Comparison of ENCODE assay signal across 10 cellular contexts in genomic region chr7:5591547-5591899, GRCh38. TPM values are rescaled to one million over a fixed set of nuclear protein-coding genes. Genes with fewer than 3 reads are reported as not detected.
A peak's percentile ranks its signal among the peaks of the same experiment; 100 is the strongest.
DNase-seq lines count a peak whose midpoint lies in the region; ATAC-seq and TF ChIP-seq lines count a peak whose summit lies in the region.
"Had no signal": no experiment of that assay in that cellular context is flagged by ENCODE, and none has a peak within 500 bp of the region (broad histone marks: within the 10 kb centered on the region; RNA-seq: fewer than 3 reads in every experiment).

No MANE protein-coding gene starts in this region.

- no peaks in the 10 kb centered on the region for H3K36me3 Mint-ChIP-seq in dendritic cell treated with granulocyte-macrophage colony-stimulating factor and Interleukin-4, amounts not matched to agents 40 ng/mL and 50 ng/mL, for 4 days (ENCODE audit: low read depth)
- no peaks in the 10 kb centered on the region for H3K36me3 Mint-ChIP-seq in activated CD4-positive, alpha-beta memory T cell treated with anti-CD3 and anti-CD28 coated beads for 36 hours

- H3K27ac ChIP-seq in PC-3 (ENCODE audit: low read length) (no peak overlapping the region), vagina (no peak overlapping the region)
- H3K27ac ChIP-seq: prostate gland had no signal

- peaks cover 39% of the 10 kb centered on the region for H3K79me2 ChIP-seq in PC-3 (ENCODE audit: low read length)

- H3K9me3 ChIP-seq in PC-3 (ENCODE audit: low read length) (no peaks in the 10 kb centered on the region), vagina (no peaks in the 10 kb centered on the region)
- H3K9me3 ChIP-seq: prostate gland had no signal

- no peak overlapping the region for H2AFZ ChIP-seq in PC-3 (ENCODE audit: low read length)

- no peak for TF ChIP-seq POLR2A in vagina (IDR thresholded peaks at IDR 0.05)

- H3K4me1 ChIP-seq in PC-3 (ENCODE audit: insufficient read depth, low read length) (peaks cover 29% of the 10 kb centered on the region), vagina (peaks cover 47% of the 10 kb centered on the region)

- intact Hi-C loops in PC-3 (cut with micrococcal nuclease) (no loop called here), vagina (cut with DNase I) (no loop called here)
- intact Hi-C loops in dendritic cell treated with granulocyte-macrophage colony-stimulating factor and Interleukin-4, amounts not matched to agents 40 ng/mL and 50 ng/mL, for 4 days (cut with micrococcal nuclease): no loop called here
- intact Hi-C loops in activated CD4-positive, alpha-beta memory T cell treated with anti-CD3 and anti-CD28 coated beads for 36 hours (cut with micrococcal nuclease): no loop called here

- H3K4me3 Mint-ChIP-seq in dendritic cell treated with granulocyte-macrophage colony-stimulating factor and Interleukin-4, amounts not matched to agents 40 ng/mL and 50 ng/mL, for 4 days: peak overlapping the region; percentile 30
- no peak overlapping the region for H3K4me3 Mint-ChIP-seq in activated CD4-positive, alpha-beta memory T cell treated with anti-CD3 and anti-CD28 coated beads for 36 hours

- BruUV-seq in PC-3 (replicated peaks; lab: Mats Ljungman, UMichigan): no TSS peak

- CTCF ChIA-PET in PC-3 (lab: Charles Lee): interaction anchor here (1.1 kb wide), 1 partner anchor 74 kb away, joined by 5 read pairs; no protein-coding TSS in a partner anchor
- CTCF ChIA-PET in activated CD4-positive, alpha-beta memory T cell treated with anti-CD3 and anti-CD28 coated beads for 36 hours (lab: Charles Lee): no interaction called here

- H3K4me2 ChIP-seq in PC-3 (ENCODE audit: low read length): peak overlapping the region; percentile 100

- peaks cover 46% of the 10 kb centered on the region for H3K4me1 Mint-ChIP-seq in dendritic cell treated with granulocyte-macrophage colony-stimulating factor and Interleukin-4, amounts not matched to agents 40 ng/mL and 50 ng/mL, for 4 days (ENCODE audit: low read depth)
- peaks cover 18% of the 10 kb centered on the region for H3K4me1 Mint-ChIP-seq in activated CD4-positive, alpha-beta memory T cell treated with anti-CD3 and anti-CD28 coated beads for 36 hours (ENCODE audit: low read depth)

- POLR2A ChIA-PET in PC-3 (lab: Charles Lee; ENCODE audit: unreplicated experiment): no interaction called here
- POLR2A ChIA-PET in activated CD4-positive, alpha-beta memory T cell treated with anti-CD3 and anti-CD28 coated beads for 36 hours (lab: Charles Lee): no interaction called here

- peaks cover 11% of the 10 kb centered on the region for H3F3A ChIP-seq in PC-3 (ENCODE audit: low read length, unreplicated experiment)

- no peaks in the 10 kb centered on the region for H3K9me2 ChIP-seq in PC-3 (replicated peaks; ENCODE audit: low read length)

- DNase-seq in D341Med (ENCODE audit: low spot score) (peak; percentile 32), PC-3 (peak; percentile 69), non-pigmented ciliary epithelial cell (ENCODE audit: low read depth) (peak; percentile 53), vagina (ENCODE audit: extremely low spot score in 2 of 2) (no peak)
- no peak for DNase-seq in activated CD4-positive, alpha-beta memory T cell treated with anti-CD3 and anti-CD28 coated beads for 36 hours
- DNase-seq: cortex of kidney had no signal

- TF ChIP-seq CTCF in PC-3 (conservative IDR thresholded peaks at IDR 0.05; ENCODE audit: low read depth, low read length): no peak
- no peak for TF ChIP-seq CTCF in vagina (IDR thresholded peaks at IDR 0.05)

- ATAC-seq in PC-3 (peak; percentile 9), HG02973 (IDR thresholded peaks at IDR 0.05; ENCODE audit: unreplicated experiment) (no peak), GM18907 (IDR thresholded peaks at IDR 0.05; ENCODE audit: unreplicated experiment) (no peak)

- H3K27me3 ChIP-seq in PC-3 (ENCODE audit: low read length): no peaks in the 10 kb centered on the region
- no peaks in the 10 kb centered on the region for H3K27me3 ChIP-seq in vagina

- peaks cover 20% of the 10 kb centered on the region for H4K20me1 ChIP-seq in PC-3 (ENCODE audit: low read length)

- H3K27me3 Mint-ChIP-seq in dendritic cell treated with granulocyte-macrophage colony-stimulating factor and Interleukin-4, amounts not matched to agents 40 ng/mL and 50 ng/mL, for 4 days: peaks cover 62% of the 10 kb centered on the region
- peaks cover 27% of the 10 kb centered on the region for H3K27me3 Mint-ChIP-seq in activated CD4-positive, alpha-beta memory T cell treated with anti-CD3 and anti-CD28 coated beads for 36 hours

- H3K27ac Mint-ChIP-seq in dendritic cell treated with granulocyte-macrophage colony-stimulating factor and Interleukin-4, amounts not matched to agents 40 ng/mL and 50 ng/mL, for 4 days: no peak overlapping the region
- no peak overlapping the region for H3K27ac Mint-ChIP-seq in activated CD4-positive, alpha-beta memory T cell treated with anti-CD3 and anti-CD28 coated beads for 36 hours

- no peaks in the 10 kb centered on the region for H3K9me3 Mint-ChIP-seq in dendritic cell treated with granulocyte-macrophage colony-stimulating factor and Interleukin-4, amounts not matched to agents 40 ng/mL and 50 ng/mL, for 4 days
- no peaks in the 10 kb centered on the region for H3K9me3 Mint-ChIP-seq in activated CD4-positive, alpha-beta memory T cell treated with anti-CD3 and anti-CD28 coated beads for 36 hours

- H3K4me3 ChIP-seq in PC-3 (ENCODE audit: low read length): peak overlapping the region; percentile 7; the same call in 1 of the 2 replicates
- H3K4me3 ChIP-seq in vagina: no peak overlapping the region

- H3K36me3 ChIP-seq in PC-3 (ENCODE audit: low read depth, low read length) (no peaks in the 10 kb centered on the region), vagina (no peaks in the 10 kb centered on the region)
- H3K36me3 ChIP-seq: prostate gland had no signal

- H3K9ac ChIP-seq in PC-3 (ENCODE audit: low read length): no peak overlapping the region

RNA-seq across cellular contexts. Expression of gene FSCN1, which starts 1.1 kb away (rescaled TPM):
- total RNA-seq in PC-3 (2014; rRNA removed) (318 and 403 TPM in 2 replicates), vagina (134 TPM)
- 10 to 100 TPM in 1 of 2 experiments, 1 to 10 TPM in 1; 9.2 to 10.9 TPM for total RNA-seq in activated CD4-positive, alpha-beta memory T cell treated with anti-CD3 and anti-CD28 coated beads for 36 hours

Comparison
In these comparisons a context has a peak if more than half of its experiments do, and no peak if none do; other contexts are left out.
1. DNase-seq: peak in D341Med (single experiment), PC-3 (single experiment) and non-pigmented ciliary epithelial cell (single experiment); none in activated CD4-positive, alpha-beta memory T cell treated with anti-CD3 and anti-CD28 coated beads for 36 hours (single experiment) and vagina (0 of 2).
2. RNA of gene FSCN1, which starts 1.1 kb away (total RNA-seq): 318 to 403 TPM in PC-3 and 134 TPM in vagina (single experiment); 9.2 to 10.9 TPM in activated CD4-positive, alpha-beta memory T cell treated with anti-CD3 and anti-CD28 coated beads for 36 hours; every median in the first group is over 10 times any median in the second.